ENCODE assay signal across 14 cellular contexts in genomic region chr12:66678640-66679268, GRCh38. TPM values are rescaled to one million over a fixed set of nuclear protein-coding genes. Genes with fewer than 3 reads are reported as not detected.
DNase-seq lines count a peak whose midpoint lies in the region; ATAC-seq lines count a peak whose summit lies in the region.
"Had no signal": no experiment of that assay in that cellular context is flagged by ENCODE, and none has a peak within 500 bp of the region (broad histone marks: within the 10 kb centered on the region; RNA-seq: fewer than 3 reads in every experiment).

A gene with protein sequence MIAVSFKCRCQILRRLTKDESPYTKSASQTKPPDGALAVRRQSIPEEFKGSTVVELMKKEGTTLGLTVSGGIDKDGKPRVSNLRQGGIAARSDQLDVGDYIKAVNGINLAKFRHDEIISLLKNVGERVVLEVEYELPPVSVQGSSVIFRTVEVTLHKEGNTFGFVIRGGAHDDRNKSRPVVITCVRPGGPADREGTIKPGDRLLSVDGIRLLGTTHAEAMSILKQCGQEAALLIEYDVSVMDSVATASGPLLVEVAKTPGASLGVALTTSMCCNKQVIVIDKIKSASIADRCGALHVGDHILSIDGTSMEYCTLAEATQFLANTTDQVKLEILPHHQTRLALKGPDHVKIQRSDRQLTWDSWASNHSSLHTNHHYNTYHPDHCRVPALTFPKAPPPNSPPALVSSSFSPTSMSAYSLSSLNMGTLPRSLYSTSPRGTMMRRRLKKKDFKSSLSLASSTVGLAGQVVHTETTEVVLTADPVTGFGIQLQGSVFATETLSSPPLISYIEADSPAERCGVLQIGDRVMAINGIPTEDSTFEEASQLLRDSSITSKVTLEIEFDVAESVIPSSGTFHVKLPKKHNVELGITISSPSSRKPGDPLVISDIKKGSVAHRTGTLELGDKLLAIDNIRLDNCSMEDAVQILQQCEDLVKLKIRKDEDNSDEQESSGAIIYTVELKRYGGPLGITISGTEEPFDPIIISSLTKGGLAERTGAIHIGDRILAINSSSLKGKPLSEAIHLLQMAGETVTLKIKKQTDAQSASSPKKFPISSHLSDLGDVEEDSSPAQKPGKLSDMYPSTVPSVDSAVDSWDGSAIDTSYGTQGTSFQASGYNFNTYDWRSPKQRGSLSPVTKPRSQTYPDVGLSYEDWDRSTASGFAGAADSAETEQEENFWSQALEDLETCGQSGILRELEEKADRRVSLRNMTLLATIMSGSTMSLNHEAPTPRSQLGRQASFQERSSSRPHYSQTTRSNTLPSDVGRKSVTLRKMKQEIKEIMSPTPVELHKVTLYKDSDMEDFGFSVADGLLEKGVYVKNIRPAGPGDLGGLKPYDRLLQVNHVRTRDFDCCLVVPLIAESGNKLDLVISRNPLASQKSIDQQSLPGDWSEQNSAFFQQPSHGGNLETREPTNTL (minus strand): TSS chr12:66679076. CDS start chr12:66678904, 172 bp downstream.

- H3K4me1 ChIP-seq in naive thymus-derived CD4-positive, alpha-beta T cell (ENCODE audit: control insufficient read depth in 2 of 2, insufficient read depth in 2 of 2, low read length in 2 of 2), result no peaks in the 10 kb centered on the region
- H3K4me1 ChIP-seq: BE2C, right lobe of liver had no signal

- H3K9me3 ChIP-seq in naive thymus-derived CD4-positive, alpha-beta T cell (ENCODE audit: control insufficient read depth in 2 of 3, low read length in 3 of 3), result no peaks in the 10 kb centered on the region
- H3K9me3 ChIP-seq: BE2C, right lobe of liver had no signal

- peaks cover 0 to 3% (median 0%) of the 10 kb centered on the region in 7 donors for H3K4me1 Mint-ChIP-seq in naive thymus-derived CD4-positive, alpha-beta T cell
- no peaks in the 10 kb centered on the region for H3K4me1 Mint-ChIP-seq in activated CD4-positive, alpha-beta T cell treated with anti-CD3 and anti-CD28 coated beads, Interleukin-2, amount 10 ng/mL, durations not matched to agents 7 days and 5 days
- H3K4me1 Mint-ChIP-seq: T-cell had no signal

- DNase-seq in Right ventricle myocardium inferior (ENCODE audit: missing footprints), result no peak
- no peak for DNase-seq in left ventricle myocardium superior
- DNase-seq in cerebellar cortex (ENCODE audit: low spot score), result peak; percentile 6
- DNase-seq in mucosa of gallbladder (ENCODE audit: low spot score), result no peak
- DNase-seq in HuH-7.5 (ENCODE audit: low spot score), result no peak
- DNase-seq in naive thymus-derived CD4-positive, alpha-beta T cell, result no peak
- DNase-seq in activated CD4-positive, alpha-beta T cell treated with anti-CD3 and anti-CD28 coated beads, Interleukin-2, amount 10 ng/mL, durations not matched to agents 7 days and 5 days, result no peak
- DNase-seq: activated T-cell treated with anti-CD3 and anti-CD28 coated beads, Interleukin-2, amount 50 U/mL, for 24 hours; BE2C; NCI-H1436 treated with DMSO at 0.1 percent for 48 hours; right lobe of liver; T-cell had no signal

- H3K27me3 ChIP-seq in naive thymus-derived CD4-positive, alpha-beta T cell (ENCODE audit: control insufficient read depth in 2 of 2, insufficient read depth in 2 of 2, low read length in 2 of 2), result no peaks in the 10 kb centered on the region
- H3K27me3 ChIP-seq: BE2C, right lobe of liver had no signal

- no peaks in the 10 kb centered on the region for H3K36me3 Mint-ChIP-seq in naive thymus-derived CD4-positive, alpha-beta T cell
- no peaks in the 10 kb centered on the region for H3K36me3 Mint-ChIP-seq in activated CD4-positive, alpha-beta T cell treated with anti-CD3 and anti-CD28 coated beads, Interleukin-2, amount 10 ng/mL, durations not matched to agents 7 days and 5 days (ENCODE audit: low read depth)
- H3K36me3 Mint-ChIP-seq: T-cell had no signal

- H3K36me3 ChIP-seq in naive thymus-derived CD4-positive, alpha-beta T cell (ENCODE audit: control insufficient read depth in 2 of 3, insufficient read depth in 3 of 3, low read length in 3 of 3), result no peaks in the 10 kb centered on the region
- H3K36me3 ChIP-seq: BE2C, right lobe of liver had no signal

- POLR2A ChIA-PET in naive thymus-derived CD4-positive, alpha-beta T cell (lab: Charles Lee), result no interaction called here
- POLR2A ChIA-PET in activated CD4-positive, alpha-beta T cell treated with anti-CD3 and anti-CD28 coated beads, Interleukin-2, amount 10 ng/mL, durations not matched to agents 7 days and 5 days (lab: Charles Lee), result no interaction called here

- peaks cover 0 to 1% (median 0%) of the 10 kb centered on the region in 11 donors for H3K9me3 Mint-ChIP-seq in naive thymus-derived CD4-positive, alpha-beta T cell
- no peaks in the 10 kb centered on the region for H3K9me3 Mint-ChIP-seq in activated CD4-positive, alpha-beta T cell treated with anti-CD3 and anti-CD28 coated beads, Interleukin-2, amount 10 ng/mL, durations not matched to agents 7 days and 5 days
- H3K9me3 Mint-ChIP-seq: activated T-cell treated with anti-CD3 and anti-CD28 coated beads, Interleukin-2, amount 50 U/mL, for 24 hours; dendritic cell treated with granulocyte-macrophage colony-stimulating factor and Interleukin-4, amounts not matched to agents 40 ng/mL and 50 ng/mL, for 4 days; T-cell had no signal

- CTCF ChIA-PET in naive thymus-derived CD4-positive, alpha-beta T cell (lab: Charles Lee), result no interaction called here
- CTCF ChIA-PET in activated CD4-positive, alpha-beta T cell treated with anti-CD3 and anti-CD28 coated beads, Interleukin-2, amount 10 ng/mL, durations not matched to agents 7 days and 5 days (lab: Charles Lee), result no interaction called here

- intact Hi-C loops in Right ventricle myocardium inferior (cut with DNase I) (no loop called here), left ventricle myocardium superior (cut with micrococcal nuclease) (no loop called here)
- intact Hi-C loops in naive thymus-derived CD4-positive, alpha-beta T cell (cut with micrococcal nuclease), result no loop called here

- no peak within 1 kb of the TSS for H3K27ac ChIP-seq in naive thymus-derived CD4-positive, alpha-beta T cell (ENCODE audit: low read depth, low read length)
- H3K27ac ChIP-seq: right lobe of liver had no signal

- no peak within 1 kb of the TSS for H3K27ac Mint-ChIP-seq in naive thymus-derived CD4-positive, alpha-beta T cell
- H3K27ac Mint-ChIP-seq in activated CD4-positive, alpha-beta T cell treated with anti-CD3 and anti-CD28 coated beads, Interleukin-2, amount 10 ng/mL, durations not matched to agents 7 days and 5 days, result no peak within 1 kb of the TSS
- H3K27ac Mint-ChIP-seq: activated T-cell treated with anti-CD3 and anti-CD28 coated beads, Interleukin-2, amount 50 U/mL, for 24 hours; dendritic cell treated with granulocyte-macrophage colony-stimulating factor and Interleukin-4, amounts not matched to agents 40 ng/mL and 50 ng/mL, for 4 days; T-cell had no signal

- no peak within 1 kb of the TSS for H3K4me3 Mint-ChIP-seq in naive thymus-derived CD4-positive, alpha-beta T cell
- no peak within 1 kb of the TSS for H3K4me3 Mint-ChIP-seq in activated CD4-positive, alpha-beta T cell treated with anti-CD3 and anti-CD28 coated beads, Interleukin-2, amount 10 ng/mL, durations not matched to agents 7 days and 5 days
- H3K4me3 Mint-ChIP-seq: activated T-cell treated with anti-CD3 and anti-CD28 coated beads, Interleukin-2, amount 50 U/mL, for 24 hours; dendritic cell treated with granulocyte-macrophage colony-stimulating factor and Interleukin-4, amounts not matched to agents 40 ng/mL and 50 ng/mL, for 4 days; T-cell had no signal

- peaks cover 6 to 32% (median 19%) of the 10 kb centered on the region in 5 donors for H3K27me3 Mint-ChIP-seq in naive thymus-derived CD4-positive, alpha-beta T cell
- H3K27me3 Mint-ChIP-seq in activated CD4-positive, alpha-beta T cell treated with anti-CD3 and anti-CD28 coated beads, Interleukin-2, amount 10 ng/mL, durations not matched to agents 7 days and 5 days, result peaks cover 14% of the 10 kb centered on the region

- H3K4me3 ChIP-seq in naive thymus-derived CD4-positive, alpha-beta T cell (ENCODE audit: low read length), result no peak within 1 kb of the TSS
- H3K4me3 ChIP-seq: right lobe of liver had no signal

- ATAC-seq in Right ventricle myocardium inferior, result peak; percentile 65
- no peak for ATAC-seq in left ventricle myocardium superior
- no peak for ATAC-seq in naive thymus-derived CD4-positive, alpha-beta T cell
- no peak for ATAC-seq in HG03439 (IDR thresholded peaks at IDR 0.05; ENCODE audit: unreplicated experiment)
- ATAC-seq: right lobe of liver, T-cell had no signal

RNA-seq across cellular contexts. Expression of the gene that starts here (rescaled TPM):
- total RNA-seq in Right ventricle myocardium inferior (5.4 TPM), left ventricle myocardium superior (7.7 TPM), mucosa of gallbladder (18.9 TPM)
- total RNA-seq in naive thymus-derived CD4-positive, alpha-beta T cell, result 1 to 10 TPM in 4 of 5 experiments, under 1 TPM in 1; 0.34 to 6.5 (median 3.7) TPM
- polyA plus RNA-seq in naive thymus-derived CD4-positive, alpha-beta T cell, result under 1 TPM; 0.25 to 0.58 TPM
- 1 to 10 TPM in 1 of 2 experiments, under 1 TPM in 1; 0.85 to 1.6 TPM for total RNA-seq in activated CD4-positive, alpha-beta T cell treated with anti-CD3 and anti-CD28 coated beads, Interleukin-2, amount 10 ng/mL, durations not matched to agents 7 days and 5 days
